7 cellular contexts compared by ENCODE assay signal in the genomic region with DNA sequence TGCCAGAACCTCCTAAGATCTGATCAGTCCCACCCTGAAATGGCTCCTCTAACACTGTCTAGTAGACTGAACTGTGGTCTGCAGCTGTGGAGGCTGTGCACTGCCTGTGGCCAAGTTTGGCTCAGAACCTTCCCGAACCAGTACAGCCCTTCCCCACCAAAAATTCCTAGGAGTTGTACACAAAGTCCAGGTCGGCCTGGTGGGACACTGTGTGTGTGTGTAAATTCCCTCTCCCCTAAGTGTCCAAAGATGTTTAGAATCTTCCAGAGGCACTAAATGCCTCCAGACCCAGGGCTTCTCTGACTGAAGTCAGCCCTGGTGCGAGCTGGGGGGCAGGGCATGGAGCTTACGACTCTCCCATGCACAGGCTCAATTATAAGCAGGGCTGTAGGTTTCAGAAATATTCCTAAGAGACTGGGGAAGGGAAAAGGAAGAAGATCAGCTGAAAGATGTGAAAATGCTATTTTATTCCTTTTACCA.
DNase-seq lines count a peak whose midpoint lies in the region; ATAC-seq, FAIRE-seq and TF ChIP-seq lines count a peak whose summit lies in the region.

No MANE protein-coding gene starts in this region.

- peaks cover 75% of the 10 kb centered on the region for H3K4me1 Mint-ChIP-seq in WTC11
- H3K4me1 Mint-ChIP-seq in stimulated activated naive B cell treated with anti-CD40 and anti-IgM and Interleukin-4, amounts not matched to agents 10 μg/mL and 1 μg/mL and 100 μg/mL, for 72 hours, result peaks cover 35 to 74% of the 10 kb centered on the region in 2 donors

- no peak overlapping the region for H3K9ac ChIP-seq in kidney (ENCODE audit: low read length in 2 of 2)

- H3K4me3 ChIP-seq in HL-60 (replicated peaks; ENCODE audit: insufficient read depth, low read length), result no peak overlapping the region
- peak overlapping the region in 1 of 2 donors; percentile 14 for H3K4me3 ChIP-seq in kidney (ENCODE audit: low read length in 2 of 2)

- H3K36me3 ChIP-seq in kidney (ENCODE audit: control insufficient read depth in 1 of 2, insufficient read depth in 2 of 2, low read length in 2 of 2), result no peaks in the 10 kb centered on the region

- peak overlapping the region; percentile 100 for H3K27ac Mint-ChIP-seq in WTC11
- H3K27ac Mint-ChIP-seq in stimulated activated naive B cell treated with anti-CD40 and anti-IgM and Interleukin-4, amounts not matched to agents 10 μg/mL and 1 μg/mL and 100 μg/mL, for 72 hours, result peak overlapping the region; percentile 98

- no peaks in the 10 kb centered on the region for H3K27me3 ChIP-seq in HL-60 (ENCODE audit: insufficient read depth, poor library complexity, severe bottlenecking)

- H3K27me3 Mint-ChIP-seq in WTC11 (ENCODE audit: low read depth), result no peaks in the 10 kb centered on the region; the same call in 1 of the 2 replicates
- H3K27me3 Mint-ChIP-seq in stimulated activated naive B cell treated with anti-CD40 and anti-IgM and Interleukin-4, amounts not matched to agents 10 μg/mL and 1 μg/mL and 100 μg/mL, for 72 hours, result no peaks in the 10 kb centered on the region

- peak overlapping the region; percentile 39 for H3K4me3 Mint-ChIP-seq in WTC11
- H3K4me3 Mint-ChIP-seq in stimulated activated naive B cell treated with anti-CD40 and anti-IgM and Interleukin-4, amounts not matched to agents 10 μg/mL and 1 μg/mL and 100 μg/mL, for 72 hours, result peak overlapping the region in 1 of 2 donors; percentile 25

- no peak for DNase-seq in HL-60 (ENCODE audit: low read depth in 1 of 2, low spot score in 1 of 2)
- DNase-seq in WTC11 (ENCODE audit: low spot score), result no peak
- DNase-seq in kidney, result no peak
- no peak for DNase-seq in stimulated activated naive B cell treated with anti-CD40 and anti-IgM and Interleukin-4, amounts not matched to agents 10 μg/mL and 1 μg/mL and 100 μg/mL, for 72 hours
- DNase-seq in mesenteric fat pad (ENCODE audit: low spot score), result no peak
- DNase-seq in NCI-H1694 (lab: John Stamatoyannopoulos, UW), result no peak

- CTCF ChIA-PET in WTC11 (lab: Charles Lee), result interaction anchor here (0.7 to 2.8 kb wide), 11 partner anchors 10 to 195 kb away, joined by 3 to 34 read pairs (median 4); a partner anchor contains a TSS

- TF ChIP-seq CTCF in HL-60 (IDR thresholded peaks at IDR 0.05; ENCODE audit: insufficient read depth, low read length) (no peak), WTC11 (IDR thresholded peaks at IDR 0.05) (no peak), kidney (IDR thresholded peaks at IDR 0.05; ENCODE audit: borderline replicate concordance, extremely low read depth, insufficient read depth) (no peak)

- peaks cover 11% of the 10 kb centered on the region for H3K36me3 Mint-ChIP-seq in WTC11
- H3K36me3 Mint-ChIP-seq in stimulated activated naive B cell treated with anti-CD40 and anti-IgM and Interleukin-4, amounts not matched to agents 10 μg/mL and 1 μg/mL and 100 μg/mL, for 72 hours, result peaks cover 23 to 40% of the 10 kb centered on the region in 2 donors

- H3K27ac ChIP-seq in HL-60 (replicated peaks) (peak overlapping the region; percentile 76), kidney (ENCODE audit: low read depth in 2 of 2, low read length in 2 of 2) (peak overlapping the region; percentile 76 to 94)

- no peaks in the 10 kb centered on the region for H3K9me3 ChIP-seq in kidney (ENCODE audit: control insufficient read depth in 1 of 2, low read length in 2 of 2)

- H3K9me3 Mint-ChIP-seq in WTC11, result peaks cover 9% of the 10 kb centered on the region
- peaks cover 16 to 18% of the 10 kb centered on the region in 2 donors for H3K9me3 Mint-ChIP-seq in stimulated activated naive B cell treated with anti-CD40 and anti-IgM and Interleukin-4, amounts not matched to agents 10 μg/mL and 1 μg/mL and 100 μg/mL, for 72 hours

- ATAC-seq in WTC11, result no peak
- no peak for ATAC-seq in stimulated activated naive B cell treated with anti-CD40 and anti-IgM and Interleukin-4, amounts not matched to agents 10 μg/mL and 1 μg/mL and 100 μg/mL, for 72 hours (replicated peaks)
- ATAC-seq in HG02884 (IDR thresholded peaks at IDR 0.05; ENCODE audit: unreplicated experiment), result no peak

- POLR2A ChIA-PET in WTC11 (lab: Charles Lee), result interaction anchor here (0.8 to 4.2 kb wide), 12 partner anchors 8 to 195 kb away, joined by 3 to 103 read pairs (median 5); a partner anchor contains a TSS

- H3K4me1 ChIP-seq in kidney (ENCODE audit: control insufficient read depth in 1 of 2, insufficient read depth in 1 of 2, low read depth in 1 of 2, low read length in 2 of 2), result peaks cover 22 to 25% of the 10 kb centered on the region in 2 donors

- no peak for FAIRE-seq in kidney (lab: Jason Lieb, UNC)

- intact Hi-C loops in kidney (cut with DNase I), result no loop called here

TF ChIP-seq in WTC11, 78 proteins besides CTCF, POLR2A, EP300 and RAD21 (continues in another document):
- TF ChIP-seq, protein P1, sequence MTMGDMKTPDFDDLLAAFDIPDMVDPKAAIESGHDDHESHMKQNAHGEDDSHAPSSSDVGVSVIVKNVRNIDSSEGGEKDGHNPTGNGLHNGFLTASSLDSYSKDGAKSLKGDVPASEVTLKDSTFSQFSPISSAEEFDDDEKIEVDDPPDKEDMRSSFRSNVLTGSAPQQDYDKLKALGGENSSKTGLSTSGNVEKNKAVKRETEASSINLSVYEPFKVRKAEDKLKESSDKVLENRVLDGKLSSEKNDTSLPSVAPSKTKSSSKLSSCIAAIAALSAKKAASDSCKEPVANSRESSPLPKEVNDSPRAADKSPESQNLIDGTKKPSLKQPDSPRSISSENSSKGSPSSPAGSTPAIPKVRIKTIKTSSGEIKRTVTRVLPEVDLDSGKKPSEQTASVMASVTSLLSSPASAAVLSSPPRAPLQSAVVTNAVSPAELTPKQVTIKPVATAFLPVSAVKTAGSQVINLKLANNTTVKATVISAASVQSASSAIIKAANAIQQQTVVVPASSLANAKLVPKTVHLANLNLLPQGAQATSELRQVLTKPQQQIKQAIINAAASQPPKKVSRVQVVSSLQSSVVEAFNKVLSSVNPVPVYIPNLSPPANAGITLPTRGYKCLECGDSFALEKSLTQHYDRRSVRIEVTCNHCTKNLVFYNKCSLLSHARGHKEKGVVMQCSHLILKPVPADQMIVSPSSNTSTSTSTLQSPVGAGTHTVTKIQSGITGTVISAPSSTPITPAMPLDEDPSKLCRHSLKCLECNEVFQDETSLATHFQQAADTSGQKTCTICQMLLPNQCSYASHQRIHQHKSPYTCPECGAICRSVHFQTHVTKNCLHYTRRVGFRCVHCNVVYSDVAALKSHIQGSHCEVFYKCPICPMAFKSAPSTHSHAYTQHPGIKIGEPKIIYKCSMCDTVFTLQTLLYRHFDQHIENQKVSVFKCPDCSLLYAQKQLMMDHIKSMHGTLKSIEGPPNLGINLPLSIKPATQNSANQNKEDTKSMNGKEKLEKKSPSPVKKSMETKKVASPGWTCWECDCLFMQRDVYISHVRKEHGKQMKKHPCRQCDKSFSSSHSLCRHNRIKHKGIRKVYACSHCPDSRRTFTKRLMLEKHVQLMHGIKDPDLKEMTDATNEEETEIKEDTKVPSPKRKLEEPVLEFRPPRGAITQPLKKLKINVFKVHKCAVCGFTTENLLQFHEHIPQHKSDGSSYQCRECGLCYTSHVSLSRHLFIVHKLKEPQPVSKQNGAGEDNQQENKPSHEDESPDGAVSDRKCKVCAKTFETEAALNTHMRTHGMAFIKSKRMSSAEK (CRISPR knock-in tag; IDR thresholded peaks at IDR 0.05; ENCODE audit: borderline replicate concordance), result no peak
- TF ChIP-seq, protein P2, sequence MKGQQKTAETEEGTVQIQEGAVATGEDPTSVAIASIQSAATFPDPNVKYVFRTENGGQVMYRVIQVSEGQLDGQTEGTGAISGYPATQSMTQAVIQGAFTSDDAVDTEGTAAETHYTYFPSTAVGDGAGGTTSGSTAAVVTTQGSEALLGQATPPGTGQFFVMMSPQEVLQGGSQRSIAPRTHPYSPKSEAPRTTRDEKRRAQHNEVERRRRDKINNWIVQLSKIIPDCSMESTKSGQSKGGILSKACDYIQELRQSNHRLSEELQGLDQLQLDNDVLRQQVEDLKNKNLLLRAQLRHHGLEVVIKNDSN (CRISPR knock-in tag; IDR thresholded peaks at IDR 0.05), result no peak
- TF ChIP-seq, protein P3, sequence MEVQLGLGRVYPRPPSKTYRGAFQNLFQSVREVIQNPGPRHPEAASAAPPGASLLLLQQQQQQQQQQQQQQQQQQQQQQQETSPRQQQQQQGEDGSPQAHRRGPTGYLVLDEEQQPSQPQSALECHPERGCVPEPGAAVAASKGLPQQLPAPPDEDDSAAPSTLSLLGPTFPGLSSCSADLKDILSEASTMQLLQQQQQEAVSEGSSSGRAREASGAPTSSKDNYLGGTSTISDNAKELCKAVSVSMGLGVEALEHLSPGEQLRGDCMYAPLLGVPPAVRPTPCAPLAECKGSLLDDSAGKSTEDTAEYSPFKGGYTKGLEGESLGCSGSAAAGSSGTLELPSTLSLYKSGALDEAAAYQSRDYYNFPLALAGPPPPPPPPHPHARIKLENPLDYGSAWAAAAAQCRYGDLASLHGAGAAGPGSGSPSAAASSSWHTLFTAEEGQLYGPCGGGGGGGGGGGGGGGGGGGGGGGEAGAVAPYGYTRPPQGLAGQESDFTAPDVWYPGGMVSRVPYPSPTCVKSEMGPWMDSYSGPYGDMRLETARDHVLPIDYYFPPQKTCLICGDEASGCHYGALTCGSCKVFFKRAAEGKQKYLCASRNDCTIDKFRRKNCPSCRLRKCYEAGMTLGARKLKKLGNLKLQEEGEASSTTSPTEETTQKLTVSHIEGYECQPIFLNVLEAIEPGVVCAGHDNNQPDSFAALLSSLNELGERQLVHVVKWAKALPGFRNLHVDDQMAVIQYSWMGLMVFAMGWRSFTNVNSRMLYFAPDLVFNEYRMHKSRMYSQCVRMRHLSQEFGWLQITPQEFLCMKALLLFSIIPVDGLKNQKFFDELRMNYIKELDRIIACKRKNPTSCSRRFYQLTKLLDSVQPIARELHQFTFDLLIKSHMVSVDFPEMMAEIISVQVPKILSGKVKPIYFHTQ (CRISPR knock-in tag; IDR thresholded peaks at IDR 0.05), result no peak
- TF ChIP-seq EMX1 (CRISPR knock-in tag; IDR thresholded peaks at IDR 0.05), result no peak
- TF ChIP-seq, protein P4, sequence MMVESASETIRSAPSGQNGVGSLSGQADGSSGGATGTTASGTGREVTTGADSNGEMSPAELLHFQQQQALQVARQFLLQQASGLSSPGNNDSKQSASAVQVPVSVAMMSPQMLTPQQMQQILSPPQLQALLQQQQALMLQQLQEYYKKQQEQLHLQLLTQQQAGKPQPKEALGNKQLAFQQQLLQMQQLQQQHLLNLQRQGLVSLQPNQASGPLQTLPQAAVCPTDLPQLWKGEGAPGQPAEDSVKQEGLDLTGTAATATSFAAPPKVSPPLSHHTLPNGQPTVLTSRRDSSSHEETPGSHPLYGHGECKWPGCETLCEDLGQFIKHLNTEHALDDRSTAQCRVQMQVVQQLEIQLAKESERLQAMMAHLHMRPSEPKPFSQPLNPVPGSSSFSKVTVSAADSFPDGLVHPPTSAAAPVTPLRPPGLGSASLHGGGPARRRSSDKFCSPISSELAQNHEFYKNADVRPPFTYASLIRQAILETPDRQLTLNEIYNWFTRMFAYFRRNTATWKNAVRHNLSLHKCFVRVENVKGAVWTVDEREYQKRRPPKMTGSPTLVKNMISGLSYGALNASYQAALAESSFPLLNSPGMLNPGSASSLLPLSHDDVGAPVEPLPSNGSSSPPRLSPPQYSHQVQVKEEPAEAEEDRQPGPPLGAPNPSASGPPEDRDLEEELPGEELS (CRISPR knock-in tag; IDR thresholded peaks at IDR 0.05), result no peak
- TF ChIP-seq GRHL2 (CRISPR knock-in tag; IDR thresholded peaks at IDR 0.05; ENCODE audit: insufficient replicate concordance, severe bottlenecking), result no peak
